18 cellular contexts compared by ENCODE assay signal in the genomic region with DNA sequence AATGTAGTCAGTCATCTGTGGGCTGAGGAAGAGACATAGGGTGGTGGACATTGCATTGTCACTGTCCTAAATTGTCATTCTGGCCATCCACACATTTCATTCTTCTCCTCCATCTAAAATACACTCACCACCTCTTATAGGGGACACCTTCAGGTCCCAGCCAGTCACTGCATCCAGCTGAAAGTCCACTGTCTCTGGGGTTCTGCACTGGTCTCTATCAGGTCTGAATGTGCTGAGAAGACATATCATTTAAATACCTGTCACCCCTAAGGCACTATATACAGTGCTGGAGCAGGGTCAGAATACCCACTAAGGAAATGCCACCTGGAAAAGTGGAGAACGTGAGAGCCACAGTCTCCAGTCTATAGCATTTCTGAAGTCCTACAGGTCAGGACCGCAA. TPM values are rescaled to one million over a fixed set of nuclear protein-coding genes. Genes with fewer than 3 reads are reported as not detected.
A peak's percentile ranks its signal among the peaks of the same experiment; 100 is the strongest.
DNase-seq lines count a peak whose midpoint lies in the region; FAIRE-seq and TF ChIP-seq lines count a peak whose summit lies in the region.
"Had no signal": no experiment of that assay in that cellular context is flagged by ENCODE, and none has a peak within 500 bp of the region (broad histone marks: within the 10 kb centered on the region; RNA-seq: fewer than 3 reads in every experiment).

No MANE protein-coding gene starts in this region.

- H3K4me1 Mint-ChIP-seq in chondrocyte (ENCODE audit: low read depth): no peaks in the 10 kb centered on the region
- no peaks in the 10 kb centered on the region for H3K4me1 Mint-ChIP-seq in osteocyte (ENCODE audit: unreplicated experiment)
- H3K4me1 Mint-ChIP-seq: CD14-positive monocyte had no signal

- DNase-seq in DMS53 (lab: John Stamatoyannopoulos, UW) (peak; percentile 20), DMS53 treated with DMSO at 0.1 percent for 48 hours (lab: John Stamatoyannopoulos, UW; ENCODE audit: unreplicated experiment) (no peak), SW480 (ENCODE audit: low spot score) (peak; percentile 11), chondrocyte (ENCODE audit: low spot score) (no peak), osteocyte (ENCODE audit: extremely low spot score, unreplicated experiment) (peak; percentile 23), occipital lobe (lab: John Stamatoyannopoulos, UW) (no peak), COLO668 (lab: John Stamatoyannopoulos, UW; ENCODE audit: unreplicated experiment) (no peak), D721Med (ENCODE audit: insufficient read length, low spot score) (no peak)
- DNase-seq: DND-41, GDM1, NCI-H1417, NCI-H1930, NCI-H2171 treated with DMSO at 0.1 percent for 48 hours, NCI-H774, SIG-M5 had no signal

- no peaks in the 10 kb centered on the region for H3K9me3 Mint-ChIP-seq in chondrocyte (ENCODE audit: low read depth)
- H3K9me3 Mint-ChIP-seq in osteocyte (ENCODE audit: unreplicated experiment): peaks cover 3% of the 10 kb centered on the region

- H3K4me3 Mint-ChIP-seq in chondrocyte (ENCODE audit: unreplicated experiment) (no peak overlapping the region), osteocyte (ENCODE audit: unreplicated experiment) (no peak overlapping the region)
- H3K4me3 Mint-ChIP-seq: CD14-positive monocyte had no signal

- H3K27ac Mint-ChIP-seq in chondrocyte (ENCODE audit: unreplicated experiment) (no peak overlapping the region), osteocyte (ENCODE audit: unreplicated experiment) (no peak overlapping the region)
- H3K27ac Mint-ChIP-seq: CD14-positive monocyte had no signal

- FAIRE-seq in D721Med (lab: Jason Lieb, UNC): no peak

- H3K27me3 Mint-ChIP-seq in chondrocyte (ENCODE audit: low read depth): peaks cover 17% of the 10 kb centered on the region
- H3K27me3 Mint-ChIP-seq in osteocyte (ENCODE audit: unreplicated experiment): peaks cover 24% of the 10 kb centered on the region

- no peaks in the 10 kb centered on the region for H3K36me3 Mint-ChIP-seq in chondrocyte (ENCODE audit: low read depth)
- no peaks in the 10 kb centered on the region for H3K36me3 Mint-ChIP-seq in osteocyte (ENCODE audit: unreplicated experiment)
- H3K36me3 Mint-ChIP-seq: CD14-positive monocyte had no signal

- TF ChIP-seq CTCF in chondrocyte (IDR thresholded peaks at IDR 0.05) (peak; percentile 17), osteocyte (IDR thresholded peaks at IDR 0.05) (no peak), D721Med (IDR thresholded peaks at IDR 0.05; ENCODE audit: insufficient read depth, missing control alignments) (no peak)

RNA-seq across cellular contexts. Expression of a gene that starts 29.6 kb away (rescaled TPM):
- 0.07 TPM in 1 of 3 replicates, not detected in the others for total RNA-seq in chondrocyte
- not detected in 2 replicates for total RNA-seq in osteocyte
- total RNA-seq in occipital lobe: 1.4 TPM
- total RNA-seq: H4, LHCN-M2 had no signal

Comparison
In these comparisons a context has a peak if more than half of its experiments do, and no peak if none do; other contexts are left out.
1. DNase-seq: peak in DMS53 (single experiment), SW480 (single experiment) and osteocyte (single experiment); none in DMS53 treated with DMSO at 0.1 percent for 48 hours (single experiment), chondrocyte (single experiment), occipital lobe (single experiment), COLO668 (single experiment) and D721Med (single experiment).